Comparison of ENCODE assay signal across 8 cellular contexts in genomic region chr9:14692536-14692917, GRCh38. TPM values are rescaled to one million over a fixed set of nuclear protein-coding genes. Genes with fewer than 3 reads are reported as not detected.
DNase-seq lines count a peak whose midpoint lies in the region; ATAC-seq and TF ChIP-seq lines count a peak whose summit lies in the region.

No MANE protein-coding gene starts in this region.

- no peaks in the 10 kb centered on the region for H3K4me1 ChIP-seq in KMS-11 (ENCODE audit: low read depth, poor library complexity, severe bottlenecking)
- H3K4me1 ChIP-seq in subcutaneous abdominal adipose tissue (ENCODE audit: control insufficient read depth in 5 of 5, insufficient read depth in 5 of 5, low read length in 5 of 5): peaks cover 2 to 17% (median 17%) of the 10 kb centered on the region in 5 donors

- H3K27me3 ChIP-seq in KMS-11 (ENCODE audit: insufficient read depth, low read depth): no peaks in the 10 kb centered on the region
- no peaks in the 10 kb centered on the region for H3K27me3 ChIP-seq in subcutaneous abdominal adipose tissue (ENCODE audit: control insufficient read depth in 5 of 5, insufficient read depth in 4 of 5, low read length in 5 of 5)

- H3K4me2 ChIP-seq in KMS-11: peak overlapping the region; percentile 27

- peak overlapping the region; percentile 64; the same call in 1 of the 2 replicates for H2AFZ ChIP-seq in KMS-11 (ENCODE audit: low read depth)

- H3K79me2 ChIP-seq in KMS-11 (ENCODE audit: insufficient read depth, low read depth): no peaks in the 10 kb centered on the region

- TF ChIP-seq CTCF in KMS-11 (conservative IDR thresholded peaks at IDR 0.05; ENCODE audit: low read depth, low read length) (no peak), astrocyte of the cerebellum (IDR thresholded peaks at IDR 0.05; ENCODE audit: low read depth, low read length, missing control alignments) (no peak)

- no peaks in the 10 kb centered on the region for H3K9me3 ChIP-seq in subcutaneous abdominal adipose tissue (ENCODE audit: control insufficient read depth in 5 of 5, low read length in 5 of 5)

- H3K27ac ChIP-seq in KMS-11: no peak overlapping the region
- H3K27ac ChIP-seq in subcutaneous abdominal adipose tissue (ENCODE audit: low read depth, low read length): no peak overlapping the region

- H3K9ac ChIP-seq in KMS-11 (peak overlapping the region; percentile 57; the same call in 1 of the 2 replicates), subcutaneous abdominal adipose tissue (ENCODE audit: low read length in 5 of 5) (peak overlapping the region; percentile 57 to 76 (median 71))

- in situ Hi-C loops in astrocyte of the cerebellum (cut with HindIII; ENCODE audit: low sequenced_read_pairs): no loop called here

- DNase-seq in COLO668 (lab: John Stamatoyannopoulos, UW; ENCODE audit: unreplicated experiment) (peak; percentile 23), astrocyte of the cerebellum (ENCODE audit: low read depth) (no peak), left colon (no peak)

- H3K36me3 ChIP-seq in KMS-11 (ENCODE audit: insufficient read depth): no peaks in the 10 kb centered on the region
- H3K36me3 ChIP-seq in subcutaneous abdominal adipose tissue (ENCODE audit: control insufficient read depth in 5 of 5, insufficient read depth in 5 of 5, low read length in 5 of 5): peaks cover 0 to 14% (median 7%) of the 10 kb centered on the region in 5 donors

- H4K20me1 ChIP-seq in KMS-11 (ENCODE audit: insufficient read depth): no peaks in the 10 kb centered on the region

- ATAC-seq in left colon: peak; percentile 21
- ATAC-seq in HG02885 (IDR thresholded peaks at IDR 0.05; ENCODE audit: poor library complexity, unreplicated experiment): no peak
- no peak for ATAC-seq in HG03457 (IDR thresholded peaks at IDR 0.05; ENCODE audit: unreplicated experiment)
- no peak for ATAC-seq in HG03342 (IDR thresholded peaks at IDR 0.05; ENCODE audit: unreplicated experiment)

- no peak overlapping the region for H3K4me3 ChIP-seq in KMS-11 (IDR thresholded peaks at IDR 0.05; ENCODE audit: insufficient read depth, low read depth, low read length)
- H3K4me3 ChIP-seq in astrocyte of the cerebellum (ENCODE audit: low read depth, low read length): peak overlapping the region; percentile 64
- H3K4me3 ChIP-seq in subcutaneous abdominal adipose tissue (ENCODE audit: low read depth in 1 of 5, low read length in 5 of 5): peak overlapping the region; percentile 73 to 86 (median 78)

- intact Hi-C loops in left colon (cut with DNase I, micrococcal nuclease): no loop called here

RNA-seq across cellular contexts. Expression of gene ZDHHC21, which starts 0.7 kb away (rescaled TPM):
- 10 to 100 TPM; 16.2 to 19.4 TPM for total RNA-seq in left colon

RNA-seq across cellular contexts. Expression of gene CER1, which starts 30.0 kb away (rescaled TPM):
- total RNA-seq in left colon: not detected
